Comparison of ENCODE assay signal across 34 cellular contexts in genomic region chr18:1452821-1453220, GRCh38.
"Had no signal": no experiment of that assay in that cellular context is flagged by ENCODE, and none has a peak within 500 bp of the region (broad histone marks: within the 10 kb centered on the region; RNA-seq: fewer than 3 reads in every experiment).

No MANE protein-coding gene starts in this region.

- H3K36me3 ChIP-seq: MG63 had no signal

- H3K4me3 ChIP-seq: MG63 had no signal

- H3K27me3 ChIP-seq: MG63 had no signal

- DNase-seq: Karpas-422, Kasumi-1, MG63, MM.1S, MV-4-11, NCI-H1048, NCI-H1092, NCI-H1092 treated with DMSO at 0.1 percent for 48 hours, NCI-H1105, NCI-H1105 treated with DMSO at 0.1 percent for 48 hours, NCI-H1417, NCI-H1417 treated with DMSO at 0.1 percent for 48 hours, NCI-H1436, NCI-H1436 treated with DMSO at 0.1 percent for 48 hours, NCI-H146, NCI-H1694, NCI-H1694 treated with DMSO at 0.1 percent for 48 hours, NCI-H187, NCI-H187 treated with DMSO at 0.1 percent for 48 hours, NCI-H1930, NCI-H2029, NCI-H2029 treated with DMSO at 0.1 percent for 48 hours, NCI-H2081, NCI-H2081 treated with DMSO at 0.1 percent for 48 hours, NCI-H2107, NCI-H2171, NCI-H2171 treated with DMSO at 0.1 percent for 48 hours, NCI-H2227 treated with DMSO at 0.1 percent for 48 hours, NCI-H226, NCI-H345, NCI-H446, NCI-H446 treated with DMSO at 0.1 percent for 48 hours, NCI-H510A, NCI-H510A treated with DMSO at 0.1 percent for 48 hours had no signal
